In genomic region chr3:39428745-39429201, GRCh38 we compare ENCODE assay signal across 1 cellular context.
TF ChIP-seq lines count a peak whose summit lies in the region.

No MANE protein-coding gene starts in this region.

TF ChIP-seq in K562, 482 proteins besides CTCF, POLR2A, EP300 and RAD21:
- TF ChIP-seq NFIC (IDR thresholded peaks at IDR 0.05) (peak; percentile 81), VEZF1 (CRISPR knock-in tag; IDR thresholded peaks at IDR 0.05) (no peak), ZNF583 (CRISPR knock-in tag; IDR thresholded peaks at IDR 0.05) (no peak), HNRNPLL (IDR thresholded peaks at IDR 0.05; ENCODE audit: low read depth, low read length, poor library complexity, severe bottlenecking) (peak; percentile 63), MED1 (CRISPR knock-in tag; IDR thresholded peaks at IDR 0.05; ENCODE audit: borderline replicate concordance) (no peak), POLR2H (tag; IDR thresholded peaks at IDR 0.05; ENCODE audit: low read depth) (no peak), GMEB1 (CRISPR knock-in tag; IDR thresholded peaks at IDR 0.05) (no peak)
